12 cellular contexts compared by ENCODE assay signal in genomic region chr22:31177420-31178162, GRCh38. TPM values are rescaled to one million over a fixed set of nuclear protein-coding genes. Genes with fewer than 3 reads are reported as not detected.
A peak's percentile ranks its signal among the peaks of the same experiment; 100 is the strongest.
DNase-seq lines count a peak whose midpoint lies in the region; ATAC-seq and TF ChIP-seq lines count a peak whose summit lies in the region.
"Had no signal": no experiment of that assay in that cellular context is flagged by ENCODE, and none has a peak within 500 bp of the region (broad histone marks: within the 10 kb centered on the region; RNA-seq: fewer than 3 reads in every experiment).

No MANE protein-coding gene starts in this region.

- peak overlapping the region; percentile 57 for H3K9ac ChIP-seq in adipocyte (ENCODE audit: low read length)

- peak; percentile 56; the same call in 1 of the 2 replicates for TF ChIP-seq CTCF in HFFc6 (IDR thresholded peaks at IDR 0.05)

- H3K9me3 Mint-ChIP-seq in HFFc6: no peaks in the 10 kb centered on the region
- peaks cover 2% of the 10 kb centered on the region for H3K9me3 Mint-ChIP-seq in stimulated activated memory B cell treated with anti-CD40 and anti-IgM and Interleukin-4, amounts not matched to agents 10 μg/mL and 1 μg/mL and 100 μg/mL, for 72 hours

- H3K4me3 ChIP-seq in adipocyte (ENCODE audit: low read length) (peak overlapping the region; percentile 39), thymus (ENCODE audit: low read length) (no peak overlapping the region), H7 (ENCODE audit: insufficient read depth, low read depth, low read length) (no peak overlapping the region)
- H3K4me3 ChIP-seq: heart left ventricle had no signal

- peak overlapping the region; percentile 46 for H3K4me3 Mint-ChIP-seq in HFFc6
- no peak overlapping the region for H3K4me3 Mint-ChIP-seq in stimulated activated memory B cell treated with anti-CD40 and anti-IgM and Interleukin-4, amounts not matched to agents 10 μg/mL and 1 μg/mL and 100 μg/mL, for 72 hours
- H3K4me3 Mint-ChIP-seq: activated naive CD8-positive, alpha-beta T cell treated with anti-CD3 and anti-CD28 coated beads for 36 hours had no signal

- H3K27ac Mint-ChIP-seq in HFFc6: peak overlapping the region; percentile 86
- no peak overlapping the region for H3K27ac Mint-ChIP-seq in stimulated activated memory B cell treated with anti-CD40 and anti-IgM and Interleukin-4, amounts not matched to agents 10 μg/mL and 1 μg/mL and 100 μg/mL, for 72 hours
- H3K27ac Mint-ChIP-seq: activated naive CD8-positive, alpha-beta T cell treated with anti-CD3 and anti-CD28 coated beads for 36 hours had no signal

- H3K36me3 ChIP-seq in adipocyte (ENCODE audit: control insufficient read depth, insufficient read depth, low read length, severe bottlenecking) (peaks cover 12% of the 10 kb centered on the region), thymus (ENCODE audit: control insufficient read depth, insufficient read depth) (peaks cover 4% of the 10 kb centered on the region), H7 (replicated peaks; ENCODE audit: control insufficient read depth, insufficient read depth, low read length) (no peaks in the 10 kb centered on the region; the same call in 1 of the 2 replicates)

- no peaks in the 10 kb centered on the region; the same call in 1 of the 2 replicates for H3K27me3 Mint-ChIP-seq in HFFc6 (ENCODE audit: insufficient read depth)
- H3K27me3 Mint-ChIP-seq in stimulated activated memory B cell treated with anti-CD40 and anti-IgM and Interleukin-4, amounts not matched to agents 10 μg/mL and 1 μg/mL and 100 μg/mL, for 72 hours: no peaks in the 10 kb centered on the region
- H3K27me3 Mint-ChIP-seq: activated naive CD8-positive, alpha-beta T cell treated with anti-CD3 and anti-CD28 coated beads for 36 hours had no signal

- H3K36me3 Mint-ChIP-seq in HFFc6 (ENCODE audit: low read depth): peaks cover 12% of the 10 kb centered on the region
- H3K36me3 Mint-ChIP-seq in stimulated activated memory B cell treated with anti-CD40 and anti-IgM and Interleukin-4, amounts not matched to agents 10 μg/mL and 1 μg/mL and 100 μg/mL, for 72 hours: peaks cover 18% of the 10 kb centered on the region

- H3K4me1 ChIP-seq in adipocyte (ENCODE audit: control insufficient read depth, insufficient read depth, low read length) (peaks cover 66% of the 10 kb centered on the region), thymus (ENCODE audit: control insufficient read depth, insufficient read depth, low read length) (no peaks in the 10 kb centered on the region)

- H3K4me1 Mint-ChIP-seq in HFFc6 (ENCODE audit: low read depth): peaks cover 53% of the 10 kb centered on the region
- peaks cover 16% of the 10 kb centered on the region for H3K4me1 Mint-ChIP-seq in stimulated activated memory B cell treated with anti-CD40 and anti-IgM and Interleukin-4, amounts not matched to agents 10 μg/mL and 1 μg/mL and 100 μg/mL, for 72 hours

- no peaks in the 10 kb centered on the region for H3K9me3 ChIP-seq in adipocyte (ENCODE audit: control insufficient read depth, low read length)
- H3K9me3 ChIP-seq in thymus (ENCODE audit: control insufficient read depth): no peaks in the 10 kb centered on the region
- H3K9me3 ChIP-seq: heart left ventricle had no signal

- DNase-seq in HFFc6: peak; percentile 87
- DNase-seq in adipocyte (ENCODE audit: low read depth): peak; percentile 81
- peak; percentile 75 for DNase-seq in hepatic stellate cell (ENCODE audit: low spot score)
- no peak for DNase-seq in NCI-H774 (lab: John Stamatoyannopoulos, UW)
- DNase-seq in H7: no peak
- DNase-seq: activated naive CD8-positive, alpha-beta T cell treated with anti-CD3 and anti-CD28 coated beads for 36 hours; heart left ventricle had no signal

- no peaks in the 10 kb centered on the region for H3K27me3 ChIP-seq in adipocyte (replicated peaks; ENCODE audit: control insufficient read depth, insufficient read depth, low read length)
- no peaks in the 10 kb centered on the region for H3K27me3 ChIP-seq in thymus (ENCODE audit: control insufficient read depth, insufficient read depth)
- H3K27me3 ChIP-seq in H7 (ENCODE audit: control insufficient read depth, insufficient read depth, low read length): no peaks in the 10 kb centered on the region
- H3K27me3 ChIP-seq: heart left ventricle had no signal

- peak overlapping the region; percentile 26 for H3K27ac ChIP-seq in thymus (ENCODE audit: low read depth)
- H3K27ac ChIP-seq: heart left ventricle had no signal

- WGBS in thymus: 95% methylated on average over 6 of the region's 6 CpGs

- no peak for ATAC-seq in stimulated activated memory B cell treated with anti-CD40 and anti-IgM and Interleukin-4, amounts not matched to agents 10 μg/mL and 1 μg/mL and 100 μg/mL, for 72 hours
- no peak for ATAC-seq in HG02678 (IDR thresholded peaks at IDR 0.05; ENCODE audit: unreplicated experiment)
- ATAC-seq: heart left ventricle had no signal

RNA-seq across cellular contexts. Expression of gene RNF185, which starts 17.6 kb away (rescaled TPM):
- 10 to 100 TPM; 28.1 to 34.2 (median 30.0) TPM for total RNA-seq in HFFc6 (2021; fragmentation: NEBNext Ultra II Directional; extraction: Animal tissue kit (Norgen Biotek cat#: 25700))
- polyA plus RNA-seq in thymus: 21.7 TPM
- 23.1 and 24.2 TPM in 2 replicates for total RNA-seq in H7 (2014; rRNA removed; shearing (Covaris generic))

RNA-seq across cellular contexts. Expression of gene LIMK2, which starts 34.5 kb away (rescaled TPM):
- total RNA-seq in HFFc6 (2021; fragmentation: NEBNext Ultra II Directional; extraction: Animal tissue kit (Norgen Biotek cat#: 25700)): 10 to 100 TPM; 27.9 to 31.4 (median 28.9) TPM
- 32.6 TPM for polyA plus RNA-seq in thymus
- 22.4 and 24.2 TPM in 2 replicates for total RNA-seq in H7 (2014; rRNA removed; shearing (Covaris generic))

RNA-seq across cellular contexts. Expression of gene PLA2G3, which starts 37.3 kb away (rescaled TPM):
- under 1 TPM in 1 of 6 experiments, not detected in 5; 0.05 TPM for total RNA-seq in HFFc6 (2021; fragmentation: NEBNext Ultra II Directional; extraction: Animal tissue kit (Norgen Biotek cat#: 25700))
- polyA plus RNA-seq in thymus: 0.39 TPM
- 13.6 and 19.3 TPM in 2 replicates for total RNA-seq in H7 (2014; rRNA removed; shearing (Covaris generic))
- total RNA-seq: activated naive CD8-positive, alpha-beta T cell treated with anti-CD3 and anti-CD28 coated beads for 36 hours; heart left ventricle; NCI-H460 had no signal
- polyA plus RNA-seq: heart left ventricle, neural cell had no signal

RNA-seq across cellular contexts. Expression of gene INPP5J, which starts 54.8 kb away (rescaled TPM):
- 1 to 10 TPM in 4 of 6 experiments, under 1 TPM in 2; 0.69 to 1.6 (median 1.0) TPM for total RNA-seq in HFFc6 (2021; fragmentation: NEBNext Ultra II Directional; extraction: Animal tissue kit (Norgen Biotek cat#: 25700))
- polyA plus RNA-seq in thymus: 1.1 TPM
- 10.6 and 11.9 TPM in 2 replicates for total RNA-seq in H7 (2014; rRNA removed; shearing (Covaris generic))

Comparison
In these comparisons a context has a peak if more than half of its experiments do, and no peak if none do; other contexts are left out.
1. DNase-seq: peak in HFFc6 (single experiment), adipocyte (single experiment) and hepatic stellate cell (single experiment); none in NCI-H774 (single experiment) and H7 (single experiment).
2. RNA of gene PLA2G3, which starts 37.3 kb away (total RNA-seq): 13.6 to 19.3 TPM in H7; 0.05 TPM in HFFc6; every median in the first group is over 10 times any median in the second.